In genomic region chr20:380763-381580, GRCh38 we compare ENCODE assay signal across 1 cellular context.
TF ChIP-seq lines count a peak whose summit lies in the region.

No MANE protein-coding gene starts in this region.

TF ChIP-seq in HepG2, 621 proteins besides CTCF, POLR2A, EP300 and RAD21 (continued from another document and continues in another):
- no peak for TF ChIP-seq ZUFSP (CRISPR knock-in tag; IDR thresholded peaks at IDR 0.05; ENCODE audit: borderline replicate concordance)
- TF ChIP-seq HHEX (CRISPR knock-in tag; IDR thresholded peaks at IDR 0.05): no peak
- peak; percentile 46; the same call in 1 of the 2 replicates for TF ChIP-seq THAP9 (CRISPR knock-in tag; IDR thresholded peaks at IDR 0.05; ENCODE audit: borderline replicate concordance)
- TF ChIP-seq ZNF512B (CRISPR knock-in tag; IDR thresholded peaks at IDR 0.05; ENCODE audit: borderline replicate concordance): no peak; the same call in 1 of the 2 replicates
- TF ChIP-seq ZNF484 (CRISPR knock-in tag; IDR thresholded peaks at IDR 0.05; ENCODE audit: borderline replicate concordance, low read depth): no peak
- peak; percentile 63 for TF ChIP-seq RBM22 (optimal IDR thresholded peaks at IDR 0.05; ENCODE audit: low read length)
- TF ChIP-seq CBFB (CRISPR knock-in tag; IDR thresholded peaks at IDR 0.05): peak; percentile 78; the same call in 1 of the 2 replicates
- TF ChIP-seq MXD4 (CRISPR knock-in tag; IDR thresholded peaks at IDR 0.05): no peak
- peak; percentile 67 for TF ChIP-seq GABPA (IDR thresholded peaks at IDR 0.05; ENCODE audit: low read depth, low read length)
- peak; percentile 67 for TF ChIP-seq GABPA (CRISPR knock-in tag; IDR thresholded peaks at IDR 0.05; ENCODE audit: low read depth)
- peak; percentile 89 for TF ChIP-seq ZNF331 (CRISPR knock-in tag; IDR thresholded peaks at IDR 0.05)
- peak; percentile 75 for TF ChIP-seq KAT8 (CRISPR knock-in tag; IDR thresholded peaks at IDR 0.05)
- TF ChIP-seq BRD4 (CRISPR knock-in tag; IDR thresholded peaks at IDR 0.05): peak; percentile 87; the same call in 1 of the 2 replicates
- TF ChIP-seq LRRFIP1 (CRISPR knock-in tag; conservative IDR thresholded peaks at IDR 0.05): no peak
- no peak for TF ChIP-seq ZNF512 (CRISPR knock-in tag; IDR thresholded peaks at IDR 0.05)
- peak; percentile 97 for TF ChIP-seq HOXA5 (CRISPR knock-in tag; IDR thresholded peaks at IDR 0.05)
- TF ChIP-seq ZSCAN22 (CRISPR knock-in tag; IDR thresholded peaks at IDR 0.05): peak; percentile 57; the same call in 1 of the 2 replicates
- peak; percentile 72 for TF ChIP-seq BCL6 (CRISPR knock-in tag; IDR thresholded peaks at IDR 0.05)
- TF ChIP-seq KIAA2018 (CRISPR knock-in tag; IDR thresholded peaks at IDR 0.05; ENCODE audit: borderline replicate concordance): peak; percentile 74; the same call in 1 of the 2 replicates
- peak; percentile 59 for TF ChIP-seq ZNF737 (CRISPR knock-in tag; IDR thresholded peaks at IDR 0.05; ENCODE audit: borderline replicate concordance)
- TF ChIP-seq CENPT (CRISPR knock-in tag; IDR thresholded peaks at IDR 0.05; ENCODE audit: low read depth): no peak
- peak; percentile 45; the same call in 1 of the 2 replicates for TF ChIP-seq ZKSCAN8 (CRISPR knock-in tag; IDR thresholded peaks at IDR 0.05; ENCODE audit: borderline replicate concordance)
- peak; percentile 86; the same call in 1 of the 2 replicates for TF ChIP-seq ARNT2 (CRISPR knock-in tag; IDR thresholded peaks at IDR 0.05; ENCODE audit: low read depth)
- peak; percentile 50; the same call in 1 of the 2 replicates for TF ChIP-seq HMGXB3 (CRISPR knock-in tag; IDR thresholded peaks at IDR 0.05; ENCODE audit: borderline replicate concordance)
